In genomic region chr2:215514516-215514915, GRCh38 we compare ENCODE assay signal across 25 cellular contexts.
"Had no signal": no experiment of that assay in that cellular context is flagged by ENCODE, and none has a peak within 500 bp of the region (broad histone marks: within the 10 kb centered on the region; RNA-seq: fewer than 3 reads in every experiment).

No MANE protein-coding gene starts in this region.

- ATAC-seq: activated naive CD4-positive, alpha-beta T cell treated with anti-CD3 and anti-CD28 coated beads, Interleukin-2, amount 50 U/mL, for 72 hours; activated T-cell treated with anti-CD3 and anti-CD28 coated beads, Interleukin-2, amount 50 U/mL, for 4 hours had no signal

- H3K27me3 ChIP-seq: breast epithelium had no signal

- H3K4me1 Mint-ChIP-seq: activated B cell treated with CpG ODN at 0.5 μM for 24 hours; activated CD4-positive, alpha-beta T cell treated with anti-CD3 and anti-CD28 coated beads, Interleukin-2, amount 10 ng/mL, durations not matched to agents 24 days and 14 days had no signal

- FAIRE-seq: RCC 7860, TTC549 had no signal

- H3K9me3 Mint-ChIP-seq: activated CD4-positive, alpha-beta T cell treated with anti-CD3 and anti-CD28 coated beads, Interleukin-2, amount 10 ng/mL, durations not matched to agents 24 days and 14 days; activated naive CD4-positive, alpha-beta T cell treated with anti-CD3 and anti-CD28 coated beads, Interleukin-2, amount 50 U/mL, for 72 hours; activated T-cell treated with anti-CD3 and anti-CD28 coated beads, Interleukin-2, amount 50 U/mL, for 4 hours had no signal

- H3K27ac Mint-ChIP-seq: activated B cell treated with CpG ODN at 0.5 μM for 24 hours; activated CD4-positive, alpha-beta T cell treated with anti-CD3 and anti-CD28 coated beads, Interleukin-2, amount 10 ng/mL, durations not matched to agents 24 days and 14 days; activated naive CD4-positive, alpha-beta T cell treated with anti-CD3 and anti-CD28 coated beads, Interleukin-2, amount 50 U/mL, for 72 hours had no signal

- H3K9me3 ChIP-seq: breast epithelium had no signal

- DNase-seq: activated B cell treated with CpG ODN at 0.5 μM for 24 hours; activated CD4-positive, alpha-beta T cell treated with anti-CD3 and anti-CD28 coated beads for 1 hour; activated CD4-positive, alpha-beta T cell treated with anti-CD3 and anti-CD28 coated beads, Interleukin-2, amount 10 ng/mL, durations not matched to agents 24 days and 14 days; activated CD4-positive, alpha-beta T cell treated with anti-CD3 and anti-CD28 coated beads, Interleukin-2, amount 50 U/mL, for 48 hours; activated CD8-positive, alpha-beta memory T cell treated with anti-CD3 and anti-CD28 coated beads for 24 hours; activated effector memory CD4-positive, alpha-beta T cell treated with anti-CD3 and anti-CD28 coated beads, Interleukin-2, amount 50 U/mL, for 16 hours; activated naive CD4-positive, alpha-beta T cell treated with Interleukin-2 at 50 U/mL for 16 hours; activated T-cell treated with anti-CD3 and anti-CD28 coated beads, Interleukin-2, amount 50 U/mL, for 4 hours; anterior cingulate cortex; caudate nucleus; Kasumi-1; KBM-7; NCI-H1105 treated with DMSO at 0.1 percent for 48 hours; NCI-H1436 treated with DMSO at 0.1 percent for 48 hours; NCI-H187; NCI-H2081; NCI-H446; NCI-H524; SIG-M5; T-helper 2 cell; T1000 had no signal

- H3K27ac ChIP-seq: breast epithelium had no signal

- H3K36me3 ChIP-seq: breast epithelium had no signal

- H3K4me3 Mint-ChIP-seq: activated B cell treated with CpG ODN at 0.5 μM for 24 hours; activated CD4-positive, alpha-beta T cell treated with anti-CD3 and anti-CD28 coated beads, Interleukin-2, amount 10 ng/mL, durations not matched to agents 24 days and 14 days; activated T-cell treated with anti-CD3 and anti-CD28 coated beads, Interleukin-2, amount 50 U/mL, for 4 hours had no signal

- H3K4me3 ChIP-seq: breast epithelium had no signal

- H3K36me3 Mint-ChIP-seq: activated naive CD4-positive, alpha-beta T cell treated with anti-CD3 and anti-CD28 coated beads, Interleukin-2, amount 50 U/mL, for 72 hours had no signal

- H3K4me1 ChIP-seq: breast epithelium had no signal
